Comparison of ENCODE assay signal across 16 cellular contexts in genomic region chr18:63254716-63255399, GRCh38.
A peak's percentile ranks its signal among the peaks of the same experiment; 100 is the strongest.
DNase-seq lines count a peak whose midpoint lies in the region; ATAC-seq, FAIRE-seq and TF ChIP-seq lines count a peak whose summit lies in the region.
"Had no signal": no experiment of that assay in that cellular context is flagged by ENCODE, and none has a peak within 500 bp of the region (broad histone marks: within the 10 kb centered on the region; RNA-seq: fewer than 3 reads in every experiment).

No MANE protein-coding gene starts in this region.

- TF ChIP-seq RAD21 in GM12878 (IDR thresholded peaks at IDR 0.05; ENCODE audit: insufficient read depth, low read depth, low read length) = no peak

- H3K27me3 ChIP-seq in CD4-positive, alpha-beta memory T cell (ENCODE audit: insufficient read depth, low read length) = no peaks in the 10 kb centered on the region
- no peaks in the 10 kb centered on the region for H3K27me3 ChIP-seq in GM12878 (replicated peaks in 1 of 2; ENCODE audit: control insufficient read depth in 2 of 2, insufficient read depth in 2 of 2, low read length in 1 of 2)
- H3K27me3 ChIP-seq: BLaER1, thyroid gland had no signal

- H3K4me3 Mint-ChIP-seq in CD4-positive, alpha-beta memory T cell = peak overlapping the region in 4 of 8 donors; percentile 25 to 83 (median 32)
- H3K4me3 Mint-ChIP-seq: H9 had no signal

- no peak for DNase-seq in CD4-positive, alpha-beta memory T cell
- DNase-seq in GM12878 (ENCODE audit: low read depth, low spot score) = no peak
- no peak for DNase-seq in hypothalamus (lab: John Stamatoyannopoulos, UW)
- DNase-seq in activated CD4-positive, CD25-positive, alpha-beta regulatory T cell treated with anti-CD3 and anti-CD28 coated beads, Interleukin-2, amount 50 U/mL, for 72 hours = no peak
- no peak for DNase-seq in NCI-H1048 (lab: John Stamatoyannopoulos, UW)
- DNase-seq: effector CD8-positive, alpha-beta T cell; H9; left ventricle myocardium inferior; NCI-H2107; retina; Right ventricle myocardium superior; thyroid gland had no signal

- no peaks in the 10 kb centered on the region for H4K20me1 ChIP-seq in GM12878 (ENCODE audit: control insufficient read depth, insufficient read depth)

- FAIRE-seq in GM12878 (lab: Jason Lieb, UNC) = no peak

- H3K36me3 ChIP-seq in CD4-positive, alpha-beta memory T cell (ENCODE audit: insufficient read depth, low read length) = peaks cover 4% of the 10 kb centered on the region
- H3K36me3 ChIP-seq in GM12878 (ENCODE audit: control insufficient read depth in 2 of 2, insufficient read depth in 2 of 2, low read length in 1 of 2) = peaks cover 2 to 13% of the 10 kb centered on the region in 2 experiments
- H3K36me3 ChIP-seq: left ventricle myocardium inferior, thyroid gland had no signal

- TF ChIP-seq EP300 in GM12878 (IDR thresholded peaks at IDR 0.05; ENCODE audit: borderline replicate concordance in 1 of 2, control insufficient read depth in 1 of 2, low read depth in 2 of 2, low read length in 2 of 2) = no peak

- SMC1A ChIA-PET in GM12878 (lab: Charles Lee; ENCODE audit: uncharacterized antibody, unreplicated experiment) = interaction anchor here (0.7 to 4.0 kb wide), 11 partner anchors 15 to 97 kb away, joined by 3 to 13 read pairs (median 4); no protein-coding TSS in a partner anchor

- peak overlapping the region; percentile 1; the same call in 1 of the 2 replicates for H3K4me2 ChIP-seq in GM12878 (ENCODE audit: control insufficient read depth, insufficient read depth)
- H3K4me2 ChIP-seq: BLaER1 had no signal

- in situ Hi-C loops in GM12878 (cut with MboI) = no loop called here

- ATAC-seq in GM18868 (IDR thresholded peaks at IDR 0.05; ENCODE audit: unreplicated experiment) (peak; percentile 17), HG02885 (IDR thresholded peaks at IDR 0.05; ENCODE audit: poor library complexity, unreplicated experiment) (peak; percentile 14), GM12878 (peak; percentile 23)

- no peak for TF ChIP-seq CTCF in GM12878 (IDR thresholded peaks at IDR 0.05 in 2 of 3, conservative IDR thresholded peaks at IDR 0.05 in 1 of 3; ENCODE audit: control insufficient read depth in 2 of 3, extremely low read depth in 1 of 3, insufficient read depth in 1 of 3, low read depth in 3 of 3, low read length in 3 of 3)

- whole genome bisulfite sequencing in GM12878 (ENCODE audit: insufficient coverage, insufficient replicate concordance, low lambda C conversion rate, missing lambda C conversion rate) = 85% methylated on average over 4 of the region's 4 CpGs

- peaks cover 59 to 65% of the 10 kb centered on the region in 2 donors for H3K36me3 Mint-ChIP-seq in CD4-positive, alpha-beta memory T cell

- H2AFZ ChIP-seq in GM12878 (ENCODE audit: control insufficient read depth, low read depth, low read length) = no peak overlapping the region

- no peak overlapping the region for H3K27ac ChIP-seq in CD4-positive, alpha-beta memory T cell (ENCODE audit: low read depth, low read length)
- H3K27ac ChIP-seq in GM12878 (ENCODE audit: control insufficient read depth, insufficient read depth) = peak overlapping the region; percentile 30; the same call in 1 of the 2 replicates
- H3K27ac ChIP-seq: BLaER1, left ventricle myocardium inferior, thyroid gland had no signal

- TF ChIP-seq POLR2A in GM12878 (IDR thresholded peaks at IDR 0.05; ENCODE audit: low read depth, low read length) = no peak

- peaks cover 57 to 89% (median 71%) of the 10 kb centered on the region in 4 donors for H3K4me1 Mint-ChIP-seq in CD4-positive, alpha-beta memory T cell

- BruUV-seq in GM12878 (replicated peaks; lab: Mats Ljungman, UMichigan) = no TSS peak

- no peaks in the 10 kb centered on the region for H3K27me3 Mint-ChIP-seq in CD4-positive, alpha-beta memory T cell

- H3K9me3 ChIP-seq in CD4-positive, alpha-beta memory T cell (ENCODE audit: control insufficient read depth in 1 of 2, low read length in 2 of 2) = no peaks in the 10 kb centered on the region
- peaks cover 7% of the 10 kb centered on the region; the same call in 2 of the 3 replicates for H3K9me3 ChIP-seq in GM12878 (replicated peaks; ENCODE audit: control insufficient read depth, insufficient read depth, low read length)
- H3K9me3 ChIP-seq: left ventricle myocardium inferior, thyroid gland had no signal

- intact Hi-C loops in CD4-positive, alpha-beta memory T cell (cut with micrococcal nuclease) = no loop called here
- intact Hi-C loops in GM12878 (cut with micrococcal nuclease; ENCODE audit: unreplicated experiment) = loop anchor here (2.0 kb wide), 1 partner anchor 64 kb away; the partner anchor contains the start of gene BCL2

- no peak overlapping the region for H3K9ac ChIP-seq in GM12878 (ENCODE audit: control insufficient read depth, insufficient read depth, low read length)
- H3K9ac ChIP-seq: BLaER1 had no signal

- peaks cover 81% of the 10 kb centered on the region for H3K4me1 ChIP-seq in CD4-positive, alpha-beta memory T cell (ENCODE audit: insufficient read depth, low read length)
- peaks cover 39% of the 10 kb centered on the region for H3K4me1 ChIP-seq in GM12878 (ENCODE audit: control insufficient read depth, insufficient read depth, low read length)
- H3K4me1 ChIP-seq: BLaER1, left ventricle myocardium inferior had no signal

- CTCF ChIA-PET in CD4-positive, alpha-beta memory T cell (lab: Charles Lee; ENCODE audit: partially characterized antibody) = interaction anchor here (0.9 to 1.4 kb wide), 4 partner anchors 10 to 123 kb away, joined by 3 to 5 read pairs (median 4); partner anchors contain the start of gene BCL2
- CTCF ChIA-PET in GM12878 (lab: Yijun Ruan, JAX) = interaction anchor here (1.2 to 4.8 kb wide), 3 partner anchors 13 to 69 kb away, joined by 4 to 36 read pairs (median 4); no protein-coding TSS in a partner anchor

- POLR2A ChIA-PET in CD4-positive, alpha-beta memory T cell (lab: Charles Lee; ENCODE audit: partially characterized antibody) = interaction anchor here (0.9 to 2.0 kb wide), 6 partner anchors 12 to 63 kb away, joined by 3 to 6 read pairs (median 4); no protein-coding TSS in a partner anchor
- POLR2A ChIA-PET in GM12878 (lab: Charles Lee) = interaction anchor here (0.6 to 1.4 kb wide), 5 partner anchors 12 to 97 kb away, joined by 3 to 6 read pairs (median 3); no protein-coding TSS in a partner anchor

- H3K4me3 ChIP-seq in CD4-positive, alpha-beta memory T cell (ENCODE audit: low read length in 2 of 2) = no peak overlapping the region
- no peak overlapping the region for H3K4me3 ChIP-seq in GM12878
- H3K4me3 ChIP-seq: BLaER1, left ventricle myocardium inferior, thyroid gland had no signal

- peak overlapping the region in 6 of 7 donors; percentile 14 to 81 (median 59) for H3K27ac Mint-ChIP-seq in CD4-positive, alpha-beta memory T cell
- H3K27ac Mint-ChIP-seq: activated naive CD4-positive, alpha-beta T cell treated with anti-CD3 and anti-CD28 coated beads, Interleukin-2, amount 50 U/mL, for 72 hours; H9 had no signal

- peaks cover 62% of the 10 kb centered on the region for H3K79me2 ChIP-seq in GM12878 (ENCODE audit: control insufficient read depth, insufficient read depth, low read length)

- RAD21 ChIA-PET in GM12878 (lab: Charles Lee; ENCODE audit: unreplicated experiment) = interaction anchor here (0.7 to 1.7 kb wide), 5 partner anchors 15 to 132 kb away, joined by 3 to 4 read pairs (median 4); no protein-coding TSS in a partner anchor

- H3K9me3 Mint-ChIP-seq in CD4-positive, alpha-beta memory T cell = peaks cover 0 to 2% (median 0%) of the 10 kb centered on the region in 8 donors

TF ChIP-seq in GM12878, 131 proteins besides CTCF, POLR2A, EP300 and RAD21 (continues in another document):
- TF ChIP-seq DPF2 (IDR thresholded peaks at IDR 0.05) (no peak), SIN3A (IDR thresholded peaks at IDR 0.05; ENCODE audit: low read depth, low read length) (no peak), ZNF384 (IDR thresholded peaks at IDR 0.05; ENCODE audit: borderline replicate concordance, low read depth, low read length) (no peak), SREBF2 (IDR thresholded peaks at IDR 0.05; ENCODE audit: low read length) (no peak), YBX1 (IDR thresholded peaks at IDR 0.05) (no peak), IKZF1 (conservative IDR thresholded peaks at IDR 0.05) (no peak), E4F1 (IDR thresholded peaks at IDR 0.05; ENCODE audit: borderline replicate concordance, partially characterized antibody) (no peak), BCL3 (IDR thresholded peaks at IDR 0.05; ENCODE audit: borderline replicate concordance, insufficient read depth, low read depth, low read length, poor library complexity, severe bottlenecking) (no peak)
